ENCODE assay signal across 19 cellular contexts in genomic region chr3:39387411-39387975, GRCh38. TPM values are rescaled to one million over a fixed set of nuclear protein-coding genes. Genes with fewer than 3 reads are reported as not detected.
DNase-seq lines count a peak whose midpoint lies in the region; ATAC-seq and TF ChIP-seq lines count a peak whose summit lies in the region.
"Had no signal": no experiment of that assay in that cellular context is flagged by ENCODE, and none has a peak within 500 bp of the region (broad histone marks: within the 10 kb centered on the region; RNA-seq: fewer than 3 reads in every experiment).

No MANE protein-coding gene starts in this region.

- no peaks in the 10 kb centered on the region for H3K9me3 ChIP-seq in CD4-positive, CD25-positive, alpha-beta regulatory T cell (ENCODE audit: control insufficient read depth in 2 of 2, low read length in 2 of 2)
- H3K9me3 ChIP-seq in Caco-2 (no peaks in the 10 kb centered on the region), adrenal gland (replicated peaks in 1 of 3) (no peaks in the 10 kb centered on the region), osteoblast (ENCODE audit: low read depth, low read length) (no peaks in the 10 kb centered on the region)

- H3K36me3 Mint-ChIP-seq in CD4-positive, CD25-positive, alpha-beta regulatory T cell = peaks cover 29% of the 10 kb centered on the region
- H3K36me3 Mint-ChIP-seq in Caco-2 (ENCODE audit: insufficient read depth, unreplicated experiment) (peaks cover 61% of the 10 kb centered on the region), WTC11 (peaks cover 29% of the 10 kb centered on the region)

- peaks cover 53% of the 10 kb centered on the region for H3K79me2 ChIP-seq in osteoblast (ENCODE audit: insufficient read depth, low read length)

- H3K36me3 ChIP-seq in CD4-positive, CD25-positive, alpha-beta regulatory T cell (ENCODE audit: control insufficient read depth, insufficient read depth, low read length) = peaks cover 29% of the 10 kb centered on the region
- no peaks in the 10 kb centered on the region for H3K36me3 ChIP-seq in Caco-2 (ENCODE audit: control insufficient read depth, insufficient read depth, low read length)
- H3K36me3 ChIP-seq in adrenal gland (replicated peaks in 1 of 2) = peaks cover 0 to 28% of the 10 kb centered on the region in 2 donors
- peaks cover 25% of the 10 kb centered on the region for H3K36me3 ChIP-seq in osteoblast (ENCODE audit: insufficient read depth, low read length)

- peaks cover 0 to 1% (median 0%) of the 10 kb centered on the region in 7 donors for H3K9me3 Mint-ChIP-seq in CD4-positive, CD25-positive, alpha-beta regulatory T cell
- H3K9me3 Mint-ChIP-seq in Caco-2 (ENCODE audit: unreplicated experiment) (no peaks in the 10 kb centered on the region), WTC11 (no peaks in the 10 kb centered on the region)

- CTCF ChIA-PET in Caco-2 (lab: Charles Lee) = interaction anchor here (1.0 kb wide), 1 partner anchor 99 kb away, joined by 3 read pairs; no protein-coding TSS in a partner anchor
- CTCF ChIA-PET in WTC11 (lab: Charles Lee) = interaction anchor here (0.7 to 1.4 kb wide), 3 partner anchors 10 to 99 kb away, joined by 3 to 5 read pairs (median 3); no protein-coding TSS in a partner anchor

- H3K27ac Mint-ChIP-seq in CD4-positive, CD25-positive, alpha-beta regulatory T cell = peak overlapping the region; percentile 59 to 83 (median 72)
- H3K27ac Mint-ChIP-seq in Caco-2 (ENCODE audit: unreplicated experiment) (peak overlapping the region; percentile 45), WTC11 (peak overlapping the region; percentile 39; the same call in 1 of the 2 replicates)

- no peak overlapping the region for H2AFZ ChIP-seq in osteoblast (ENCODE audit: low read length)

- intact Hi-C loops in Caco-2 (cut with micrococcal nuclease; ENCODE audit: unreplicated experiment) (loop anchor here (10.0 kb wide), 1 partner anchor 263 kb away; no protein-coding TSS in a partner anchor), adrenal gland (cut with DNase I) (loop anchor here (10.0 kb wide), 2 partner anchors 203 to 283 kb away; partner anchors contain the start of genes GORASP1 (in 1 of the 2) and TTC21A (in 1 of the 2))

- TF ChIP-seq CTCF in Caco-2 (IDR thresholded peaks at IDR 0.05; ENCODE audit: insufficient read depth in 1 of 2, low read depth in 1 of 2, low read length in 1 of 2, severe bottlenecking in 1 of 2, unreplicated experiment in 1 of 2) (no peak), WTC11 (IDR thresholded peaks at IDR 0.05) (no peak), adrenal gland (IDR thresholded peaks at IDR 0.05) (no peak), osteoblast (IDR thresholded peaks at IDR 0.05; ENCODE audit: extremely low read depth, low read depth, low read length) (no peak), GM13976 (IDR thresholded peaks at IDR 0.05; ENCODE audit: borderline replicate concordance, control extremely low read depth, extremely low read depth, insufficient read depth, missing control alignments) (no peak)

- ATAC-seq in CD4-positive, CD25-positive, alpha-beta regulatory T cell (ENCODE audit: low read depth in 2 of 2) = no peak
- ATAC-seq in WTC11 = no peak
- ATAC-seq: left cardiac atrium, PC-3 had no signal

- H4K20me1 ChIP-seq in osteoblast (ENCODE audit: insufficient read depth, low read length) = peaks cover 33% of the 10 kb centered on the region

- H3K4me3 Mint-ChIP-seq in CD4-positive, CD25-positive, alpha-beta regulatory T cell = peak overlapping the region; percentile 30 to 98 (median 63)
- H3K4me3 Mint-ChIP-seq in Caco-2 (ENCODE audit: unreplicated experiment) (peak overlapping the region; percentile 39), WTC11 (no peak overlapping the region)

- BruUV-seq in Caco-2 (replicated peaks; lab: Mats Ljungman, UMichigan) = no TSS peak

- POLR2A ChIA-PET in Caco-2 (lab: Charles Lee) = no interaction called here
- POLR2A ChIA-PET in WTC11 (lab: Charles Lee) = no interaction called here

- H3K4me3 ChIP-seq in CD4-positive, CD25-positive, alpha-beta regulatory T cell (ENCODE audit: low read depth, low read length) = peak overlapping the region; percentile 34
- H3K4me3 ChIP-seq in Caco-2 (ENCODE audit: low read depth, low read length) (no peak overlapping the region), adrenal gland (no peak overlapping the region), osteoblast (ENCODE audit: insufficient read depth, low read length) (no peak overlapping the region)
- H3K4me3 ChIP-seq: SK-N-MC had no signal

- no peak overlapping the region for H3K27ac ChIP-seq in CD4-positive, CD25-positive, alpha-beta regulatory T cell (ENCODE audit: insufficient read depth, low read length, poor library complexity, severe bottlenecking)
- no peak overlapping the region for H3K27ac ChIP-seq in adrenal gland
- H3K27ac ChIP-seq in osteoblast (ENCODE audit: low read depth, low read length) = no peak overlapping the region
- H3K27ac ChIP-seq: C4-2B, SK-N-MC had no signal

- H3K4me2 ChIP-seq in osteoblast (ENCODE audit: insufficient read depth, low read length) = no peak overlapping the region

- 95 to 100% (median 98%) methylated on average over 1 of the region's 1 CpG for WGBS in adrenal gland, 4 donors

- H3K27me3 ChIP-seq in CD4-positive, CD25-positive, alpha-beta regulatory T cell (ENCODE audit: control insufficient read depth, insufficient read depth, low read length) = no peaks in the 10 kb centered on the region
- H3K27me3 ChIP-seq in Caco-2 (replicated peaks; ENCODE audit: control insufficient read depth, insufficient read depth, low read length) = no peaks in the 10 kb centered on the region
- no peaks in the 10 kb centered on the region for H3K27me3 ChIP-seq in adrenal gland
- H3K27me3 ChIP-seq in osteoblast (ENCODE audit: insufficient read depth, low read length) = no peaks in the 10 kb centered on the region

- in situ Hi-C loops in GM13976 (cut with MboI; ENCODE audit: low sequenced_read_pairs, unreplicated experiment) = loop anchor here (10.0 kb wide), 1 partner anchor 183 kb away; no protein-coding TSS in a partner anchor

- peaks cover 72% of the 10 kb centered on the region for H3K4me1 ChIP-seq in CD4-positive, CD25-positive, alpha-beta regulatory T cell (ENCODE audit: control insufficient read depth, insufficient read depth, low read length, poor library complexity, severe bottlenecking)
- H3K4me1 ChIP-seq in Caco-2 (peaks cover 30% of the 10 kb centered on the region; the same call in 1 of the 2 replicates), adrenal gland (replicated peaks in 1 of 2) (peaks cover 14 to 25% of the 10 kb centered on the region in 2 donors), osteoblast (ENCODE audit: insufficient read depth, low read length) (peaks cover 14% of the 10 kb centered on the region)

- H3K27me3 Mint-ChIP-seq in CD4-positive, CD25-positive, alpha-beta regulatory T cell = no peaks in the 10 kb centered on the region
- H3K27me3 Mint-ChIP-seq in Caco-2 (ENCODE audit: insufficient read depth, unreplicated experiment) (no peaks in the 10 kb centered on the region), WTC11 (ENCODE audit: low read depth) (no peaks in the 10 kb centered on the region)

- H3K4me1 Mint-ChIP-seq in CD4-positive, CD25-positive, alpha-beta regulatory T cell = peaks cover 43 to 82% (median 62%) of the 10 kb centered on the region in 4 donors
- H3K4me1 Mint-ChIP-seq in Caco-2 (ENCODE audit: low read depth, unreplicated experiment) (peaks cover 37% of the 10 kb centered on the region), WTC11 (peaks cover 28% of the 10 kb centered on the region)

- no peak for TF ChIP-seq POLR2A in adrenal gland (IDR thresholded peaks at IDR 0.05)

- DNase-seq in CD4-positive, CD25-positive, alpha-beta regulatory T cell = no peak
- DNase-seq in Caco-2 (no peak), WTC11 (ENCODE audit: low spot score) (no peak), islet precursor cell (peak; percentile 38), adrenal gland (no peak), osteoblast (ENCODE audit: insufficient read length, low spot score, missing footprints) (no peak), glomerular visceral epithelial cell (ENCODE audit: extremely low spot score) (no peak), GM13976 (ENCODE audit: low spot score) (no peak)
- DNase-seq: activated CD4-positive, CD25-positive, alpha-beta regulatory T cell; activated gamma-delta T cell; HCEC 1CT; hippocampal formation; left cardiac atrium; NCI-H1417; NCI-H446 treated with DMSO at 0.1 percent for 48 hours; PC-3 had no signal

TF ChIP-seq in WTC11, 78 proteins besides CTCF, POLR2A, EP300 and RAD21 (continues in another document):
- TF ChIP-seq ZMAT4 (CRISPR knock-in tag; IDR thresholded peaks at IDR 0.05) (no peak), ZNF396 (CRISPR knock-in tag; IDR thresholded peaks at IDR 0.05; ENCODE audit: borderline replicate concordance) (no peak)

RNA-seq across cellular contexts. Expression of gene SLC25A38, which starts 4.3 kb away (rescaled TPM):
- 52.2 TPM for total RNA-seq in CD4-positive, CD25-positive, alpha-beta regulatory T cell
- polyA plus RNA-seq in CD4-positive, CD25-positive, alpha-beta regulatory T cell = 10 to 100 TPM; 60.9 to 70.1 (median 65.4) TPM
- total RNA-seq in Caco-2 (2022) (33.1 and 37.7 TPM in 2 replicates), WTC11 (2021) (34.9 to 37.3 TPM (median 36.7 TPM) in 3 replicates), adrenal gland (10 to 100 TPM; 34.2 to 67.2 (median 48.1) TPM), osteoblast (28.2 and 29.2 TPM in 2 replicates)
- polyA plus RNA-seq in adrenal gland = 10 to 100 TPM; 38.3 to 70.6 (median 45.9) TPM

RNA-seq across cellular contexts. Expression of gene RPSA, which starts 19.0 kb away (rescaled TPM):
- 1,171 TPM for total RNA-seq in CD4-positive, CD25-positive, alpha-beta regulatory T cell
- polyA plus RNA-seq in CD4-positive, CD25-positive, alpha-beta regulatory T cell = 1,000 to 10,000 TPM in 2 of 4 donors, 100 to 1,000 TPM in 2; 939 to 1,327 (median 1,114) TPM
- total RNA-seq in Caco-2 (2022) (1,548 and 1,562 TPM in 2 replicates), WTC11 (2021) (2,455 to 2,509 TPM (median 2,505 TPM) in 3 replicates), adrenal gland (100 to 1,000 TPM; 525 to 928 (median 720) TPM), osteoblast (1,028 and 1,154 TPM in 2 replicates)
- 1,000 to 10,000 TPM; 1,002 to 1,751 (median 1,313) TPM for polyA plus RNA-seq in adrenal gland

RNA-seq across cellular contexts. Expression of gene CCR8, which starts 58.0 kb away (rescaled TPM):
- total RNA-seq in CD4-positive, CD25-positive, alpha-beta regulatory T cell = 87.2 TPM
- polyA plus RNA-seq in CD4-positive, CD25-positive, alpha-beta regulatory T cell = 10 to 100 TPM; 33.6 to 61.6 (median 52.1) TPM
- total RNA-seq in Caco-2 (2022) (not detected in 2 replicates), WTC11 (2021) (0.33 TPM in 1 of 3 replicates, not detected in the others), adrenal gland (not detected), osteoblast (not detected in 2 replicates)
- polyA plus RNA-seq in adrenal gland = not detected
- total RNA-seq: bronchial epithelial cell, left cardiac atrium, PC-3 had no signal

Comparison
In these comparisons a context has a peak if more than half of its experiments do, and no peak if none do; other contexts are left out.
1. RNA of gene CCR8, which starts 58.0 kb away (total RNA-seq): 87.2 TPM in CD4-positive, CD25-positive, alpha-beta regulatory T cell (single experiment); 0.33 TPM in WTC11, not detected in Caco-2, not detected in adrenal gland and not detected in osteoblast; every median in the first group is over 10 times any median in the second.
2. Peak in every context shown above with its lines, with median percentiles within 50 percentile points of each other: H3K27ac Mint-ChIP-seq.